ENCODE assay signal across 1 cellular context in the genomic region with DNA sequence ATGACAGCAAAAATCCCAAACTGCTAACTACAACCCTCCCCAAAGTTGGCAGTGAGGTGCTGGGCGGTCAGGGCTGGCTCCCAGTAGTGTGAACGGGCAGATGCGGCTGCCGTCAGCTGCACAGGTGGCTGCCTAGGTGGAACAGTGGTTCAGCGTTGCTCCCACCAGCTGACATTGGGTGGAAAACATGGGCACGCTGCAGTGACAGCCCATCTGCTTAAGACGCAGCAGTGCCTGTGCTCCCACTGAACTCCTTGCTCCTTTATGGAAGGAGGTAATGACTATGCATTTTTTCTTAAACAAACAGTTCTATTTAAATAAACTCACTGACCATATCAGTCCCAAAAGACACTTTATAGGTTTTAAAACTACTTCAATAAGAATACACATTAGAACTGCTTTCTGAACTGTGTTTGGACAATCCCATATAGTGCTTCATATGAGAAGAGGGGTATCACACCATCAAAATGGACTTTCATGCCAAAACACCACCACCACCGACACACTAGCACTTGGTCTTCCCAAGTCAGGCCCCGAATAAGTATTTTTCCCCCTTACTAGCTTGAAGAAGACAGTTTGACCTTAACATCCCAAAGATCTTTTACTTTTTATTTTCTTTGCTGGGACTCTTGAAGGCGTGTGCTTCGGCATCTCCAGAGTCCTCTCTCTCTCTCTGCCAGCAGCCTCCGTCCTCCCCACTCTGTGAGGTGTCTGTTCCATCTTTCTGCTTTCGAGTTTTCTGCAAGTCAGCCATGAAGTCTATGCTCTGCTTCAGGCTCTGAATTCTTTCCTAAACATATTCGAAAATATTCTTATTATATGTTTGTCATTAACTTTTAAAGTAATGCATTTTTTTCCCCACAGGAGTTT.
A peak's percentile ranks its signal among the peaks of the same experiment; 100 is the strongest.
TF ChIP-seq lines count a peak whose summit lies in the region.

No MANE protein-coding gene starts in this region.

TF ChIP-seq in A549, 52 proteins besides CTCF, POLR2A, EP300 and RAD21:
- TF ChIP-seq HOXB13 (CRISPR knock-in tag; IDR thresholded peaks at IDR 0.05; ENCODE audit: low read depth) (0 out of 2 replicates have a peak, but pooled peaks have one; percentile 31), RARB (CRISPR knock-in tag; IDR thresholded peaks at IDR 0.05) (no peak), MYC (IDR thresholded peaks at IDR 0.05; ENCODE audit: borderline replicate concordance, low read length) (no peak), HEYL (CRISPR knock-in tag; IDR thresholded peaks at IDR 0.05) (no peak), KDM1A (IDR thresholded peaks at IDR 0.05; ENCODE audit: low read depth) (no peak), ZSCAN20 (CRISPR knock-in tag; IDR thresholded peaks at IDR 0.05) (no peak), CBX2 (IDR thresholded peaks at IDR 0.05; ENCODE audit: borderline replicate concordance, low read depth) (no peak), MAFK (IDR thresholded peaks at IDR 0.05; ENCODE audit: partially characterized antibody) (peak; percentile 67), CHD4 (IDR thresholded peaks at IDR 0.05; ENCODE audit: borderline replicate concordance) (no peak), NPAS2 (CRISPR knock-in tag; IDR thresholded peaks at IDR 0.05; ENCODE audit: borderline replicate concordance) (no peak), NFE2L2 (conservative IDR thresholded peaks at IDR 0.05; ENCODE audit: low read length) (0 out of 2 replicates have a peak, but pooled peaks have one; percentile 11)
- TF ChIP-seq, protein P1, sequence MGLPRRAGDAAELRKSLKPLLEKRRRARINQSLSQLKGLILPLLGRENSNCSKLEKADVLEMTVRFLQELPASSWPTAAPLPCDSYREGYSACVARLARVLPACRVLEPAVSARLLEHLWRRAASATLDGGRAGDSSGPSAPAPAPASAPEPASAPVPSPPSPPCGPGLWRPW (IDR thresholded peaks at IDR 0.05) = no peak
- TF ChIP-seq, protein P2, sequence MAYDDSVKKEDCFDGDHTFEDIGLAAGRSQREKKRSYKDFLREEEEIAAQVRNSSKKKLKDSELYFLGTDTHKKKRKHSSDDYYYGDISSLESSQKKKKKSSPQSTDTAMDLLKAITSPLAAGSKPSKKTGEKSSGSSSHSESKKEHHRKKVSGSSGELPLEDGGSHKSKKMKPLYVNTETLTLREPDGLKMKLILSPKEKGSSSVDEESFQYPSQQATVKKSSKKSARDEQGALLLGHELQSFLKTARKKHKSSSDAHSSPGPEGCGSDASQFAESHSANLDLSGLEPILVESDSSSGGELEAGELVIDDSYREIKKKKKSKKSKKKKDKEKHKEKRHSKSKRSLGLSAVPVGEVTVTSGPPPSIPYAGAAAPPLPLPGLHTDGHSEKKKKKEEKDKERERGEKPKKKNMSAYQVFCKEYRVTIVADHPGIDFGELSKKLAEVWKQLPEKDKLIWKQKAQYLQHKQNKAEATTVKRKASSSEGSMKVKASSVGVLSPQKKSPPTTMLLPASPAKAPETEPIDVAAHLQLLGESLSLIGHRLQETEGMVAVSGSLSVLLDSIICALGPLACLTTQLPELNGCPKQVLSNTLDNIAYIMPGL (CRISPR knock-in tag; IDR thresholded peaks at IDR 0.05; ENCODE audit: borderline replicate concordance) = no peak
